In genomic region chr1:75791022-75791421, GRCh38 we compare ENCODE assay signal across 1 cellular context.
TF ChIP-seq lines count a peak whose summit lies in the region.

No MANE protein-coding gene starts in this region.

TF ChIP-seq in GM23338, 12 proteins besides CTCF, POLR2A, EP300 and RAD21 (continued from another document):
- TF ChIP-seq REST (IDR thresholded peaks at IDR 0.05; ENCODE audit: unreplicated experiment): no peak
